In genomic region chr12:76420221-76420620, GRCh38 we compare ENCODE assay signal across 21 cellular contexts.
"Had no signal": no experiment of that assay in that cellular context is flagged by ENCODE, and none has a peak within 500 bp of the region (broad histone marks: within the 10 kb centered on the region; RNA-seq: fewer than 3 reads in every experiment).

No MANE protein-coding gene starts in this region.

- H3K4me3 Mint-ChIP-seq: activated CD4-positive, alpha-beta memory T cell treated with anti-CD3 and anti-CD28 coated beads, Interleukin-2, amount 10 ng/mL, durations not matched to agents 7 days and 5 days; activated naive CD4-positive, alpha-beta T cell treated with anti-CD3 and anti-CD28 coated beads, Interleukin-2, amount 10 ng/mL, durations not matched to agents 7 days and 5 days; activated T-cell treated with anti-CD3 and anti-CD28 coated beads, Interleukin-2, amount 50 U/mL, for 24 hours; naive thymus-derived CD4-positive, alpha-beta T cell; T-helper 2 cell treated with Interferon-gamma antibody and Interleukin-4, amounts not matched to agents 5 μg/mL and 100 μg/mL, for 36 hours had no signal

- H3K36me3 ChIP-seq: adrenal gland, prostate gland, right atrium auricular region, uterus had no signal

- H3K4me1 ChIP-seq: prostate gland, right atrium auricular region, uterus had no signal

- H3K4me3 ChIP-seq: adrenal gland, prostate gland, right atrium auricular region, tibial nerve, uterus had no signal

- ATAC-seq: naive thymus-derived CD4-positive, alpha-beta T cell; stimulated activated naive CD8-positive, alpha-beta T cell treated with anti-CD3 and anti-CD28 coated beads, Interleukin-15, Interleukin-2, amounts not matched to agents 100 U/mL and 50 U/mL, for 24 hours had no signal

- H3K27ac Mint-ChIP-seq: activated CD4-positive, alpha-beta memory T cell treated with anti-CD3 and anti-CD28 coated beads, Interleukin-2, amount 10 ng/mL, durations not matched to agents 7 days and 5 days; activated naive CD4-positive, alpha-beta T cell treated with anti-CD3 and anti-CD28 coated beads, Interleukin-2, amount 10 ng/mL, durations not matched to agents 7 days and 5 days; activated T-cell treated with anti-CD3 and anti-CD28 coated beads, Interleukin-2, amount 50 U/mL, for 24 hours; naive thymus-derived CD4-positive, alpha-beta T cell; T-helper 2 cell treated with Interferon-gamma antibody and Interleukin-4, amounts not matched to agents 5 μg/mL and 100 μg/mL, for 36 hours had no signal

- H3K27me3 ChIP-seq: adrenal gland, esophagus squamous epithelium, right atrium auricular region, tibial nerve, uterus had no signal

- FAIRE-seq: astrocyte, bronchial epithelial cell, TTC549 had no signal

- H3K27ac ChIP-seq: adrenal gland, prostate gland, right atrium auricular region, tibial nerve, uterus had no signal

- H3K9me3 ChIP-seq: prostate gland had no signal

- DNase-seq: activated CD4-positive, alpha-beta memory T cell treated with anti-CD3 and anti-CD28 coated beads, Interleukin-2, amount 10 ng/mL, durations not matched to agents 7 days and 5 days; activated CD4-positive, alpha-beta T cell treated with anti-CD3 and anti-CD28 coated beads for 48 hours; activated CD4-positive, CD25-positive, alpha-beta regulatory T cell; activated naive CD4-positive, alpha-beta T cell treated with anti-CD3 and anti-CD28 coated beads, Interleukin-2, amount 10 ng/mL, durations not matched to agents 7 days and 5 days; activated T-cell treated with anti-CD3 and anti-CD28 coated beads, Interleukin-2, amount 50 U/mL, for 24 hours; adrenal gland; cerebellar nuclear complex; effector memory CD4-positive, alpha-beta T cell; esophagus squamous epithelium; mesendoderm; naive thymus-derived CD4-positive, alpha-beta T cell; stimulated activated naive CD8-positive, alpha-beta T cell treated with anti-CD3 and anti-CD28 coated beads, Interleukin-15, Interleukin-2, amounts not matched to agents 100 U/mL and 50 U/mL, for 24 hours; substantia nigra; uterus had no signal

- H3K27me3 Mint-ChIP-seq: activated CD4-positive, alpha-beta memory T cell treated with anti-CD3 and anti-CD28 coated beads, Interleukin-2, amount 10 ng/mL, durations not matched to agents 7 days and 5 days; activated naive CD4-positive, alpha-beta T cell treated with anti-CD3 and anti-CD28 coated beads, Interleukin-2, amount 10 ng/mL, durations not matched to agents 7 days and 5 days; activated T-cell treated with anti-CD3 and anti-CD28 coated beads, Interleukin-2, amount 50 U/mL, for 24 hours; naive thymus-derived CD4-positive, alpha-beta T cell had no signal
